ENCODE assay signal across 1 cellular context in genomic region chr7:45973725-45974532, GRCh38.
TF ChIP-seq lines count a peak whose summit lies in the region.

No MANE protein-coding gene starts in this region.

TF ChIP-seq in HepG2, 621 proteins besides CTCF, POLR2A, EP300 and RAD21 (continued from another document and continues in another):
- TF ChIP-seq ZNF740 (CRISPR knock-in tag; IDR thresholded peaks at IDR 0.05), result peak; percentile 86
- TF ChIP-seq MEIS1 (CRISPR knock-in tag; IDR thresholded peaks at IDR 0.05; ENCODE audit: borderline replicate concordance), result 0 out of 2 replicates have a peak, but pooled peaks have one; percentile 29
- TF ChIP-seq ZFX (CRISPR knock-in tag; IDR thresholded peaks at IDR 0.05; ENCODE audit: low read depth), result peak; percentile 37
- TF ChIP-seq SIX1 (CRISPR knock-in tag; IDR thresholded peaks at IDR 0.05; ENCODE audit: borderline replicate concordance), result peak; percentile 25; the same call in 1 of the 2 replicates
- TF ChIP-seq ZSCAN31 (CRISPR knock-in tag; IDR thresholded peaks at IDR 0.05; ENCODE audit: low read depth), result peak; percentile 79
- TF ChIP-seq CBX5 (CRISPR knock-in tag; IDR thresholded peaks at IDR 0.05; ENCODE audit: borderline replicate concordance), result 0 out of 2 replicates have a peak, but pooled peaks have one; percentile 47
- peak; percentile 78 for TF ChIP-seq ZMYM4 (CRISPR knock-in tag; IDR thresholded peaks at IDR 0.05)
- 0 out of 2 replicates have a peak, but pooled peaks have one; percentile 40 for TF ChIP-seq ZNF557 (CRISPR knock-in tag; IDR thresholded peaks at IDR 0.05)
- TF ChIP-seq, protein P1, sequence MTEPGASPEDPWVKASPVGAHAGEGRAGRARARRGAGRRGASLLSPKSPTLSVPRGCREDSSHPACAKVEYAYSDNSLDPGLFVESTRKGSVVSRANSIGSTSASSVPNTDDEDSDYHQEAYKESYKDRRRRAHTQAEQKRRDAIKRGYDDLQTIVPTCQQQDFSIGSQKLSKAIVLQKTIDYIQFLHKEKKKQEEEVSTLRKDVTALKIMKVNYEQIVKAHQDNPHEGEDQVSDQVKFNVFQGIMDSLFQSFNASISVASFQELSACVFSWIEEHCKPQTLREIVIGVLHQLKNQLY (CRISPR knock-in tag; IDR thresholded peaks at IDR 0.05), result peak; percentile 89
- TF ChIP-seq TAF15 (IDR thresholded peaks at IDR 0.05; ENCODE audit: low read depth, low read length, poor library complexity, severe bottlenecking), result no peak
- TF ChIP-seq ZBTB33 (CRISPR knock-in tag; IDR thresholded peaks at IDR 0.05), result peak; percentile 5; the same call in 1 of the 2 replicates
- TF ChIP-seq HIC2 (CRISPR knock-in tag; IDR thresholded peaks at IDR 0.05; ENCODE audit: low read depth), result peak; percentile 92
- TF ChIP-seq ARID3A (IDR thresholded peaks at IDR 0.05; ENCODE audit: low read depth, low read length), result peak; percentile 67; the same call in 1 of the 2 replicates
- TF ChIP-seq, protein P2, sequence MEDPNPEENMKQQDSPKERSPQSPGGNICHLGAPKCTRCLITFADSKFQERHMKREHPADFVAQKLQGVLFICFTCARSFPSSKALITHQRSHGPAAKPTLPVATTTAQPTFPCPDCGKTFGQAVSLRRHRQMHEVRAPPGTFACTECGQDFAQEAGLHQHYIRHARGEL (CRISPR knock-in tag; IDR thresholded peaks at IDR 0.05), result no peak
- TF ChIP-seq, protein P3, sequence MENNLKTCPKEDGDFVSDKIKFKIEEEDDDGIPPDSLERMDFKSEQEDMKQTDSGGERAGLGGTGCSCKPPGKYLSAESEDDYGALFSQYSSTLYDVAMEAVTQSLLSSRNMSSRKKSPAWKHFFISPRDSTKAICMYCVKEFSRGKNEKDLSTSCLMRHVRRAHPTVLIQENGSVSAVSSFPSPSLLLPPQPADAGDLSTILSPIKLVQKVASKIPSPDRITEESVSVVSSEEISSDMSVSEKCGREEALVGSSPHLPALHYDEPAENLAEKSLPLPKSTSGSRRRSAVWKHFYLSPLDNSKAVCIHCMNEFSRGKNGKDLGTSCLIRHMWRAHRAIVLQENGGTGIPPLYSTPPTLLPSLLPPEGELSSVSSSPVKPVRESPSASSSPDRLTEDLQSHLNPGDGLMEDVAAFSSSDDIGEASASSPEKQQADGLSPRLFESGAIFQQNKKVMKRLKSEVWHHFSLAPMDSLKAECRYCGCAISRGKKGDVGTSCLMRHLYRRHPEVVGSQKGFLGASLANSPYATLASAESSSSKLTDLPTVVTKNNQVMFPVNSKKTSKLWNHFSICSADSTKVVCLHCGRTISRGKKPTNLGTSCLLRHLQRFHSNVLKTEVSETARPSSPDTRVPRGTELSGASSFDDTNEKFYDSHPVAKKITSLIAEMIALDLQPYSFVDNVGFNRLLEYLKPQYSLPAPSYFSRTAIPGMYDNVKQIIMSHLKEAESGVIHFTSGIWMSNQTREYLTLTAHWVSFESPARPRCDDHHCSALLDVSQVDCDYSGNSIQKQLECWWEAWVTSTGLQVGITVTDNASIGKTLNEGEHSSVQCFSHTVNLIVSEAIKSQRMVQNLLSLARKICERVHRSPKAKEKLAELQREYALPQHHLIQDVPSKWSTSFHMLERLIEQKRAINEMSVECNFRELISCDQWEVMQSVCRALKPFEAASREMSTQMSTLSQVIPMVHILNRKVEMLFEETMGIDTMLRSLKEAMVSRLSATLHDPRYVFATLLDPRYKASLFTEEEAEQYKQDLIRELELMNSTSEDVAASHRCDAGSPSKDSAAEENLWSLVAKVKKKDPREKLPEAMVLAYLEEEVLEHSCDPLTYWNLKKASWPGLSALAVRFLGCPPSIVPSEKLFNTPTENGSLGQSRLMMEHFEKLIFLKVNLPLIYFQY (CRISPR knock-in tag; IDR thresholded peaks at IDR 0.05; ENCODE audit: borderline replicate concordance), result no peak
- peak; percentile 68; the same call in 1 of the 2 replicates for TF ChIP-seq ZNF788 (CRISPR knock-in tag; IDR thresholded peaks at IDR 0.05; ENCODE audit: borderline replicate concordance)
- peak; percentile 75; the same call in 1 of the 2 replicates for TF ChIP-seq THRA (CRISPR knock-in tag; IDR thresholded peaks at IDR 0.05; ENCODE audit: borderline replicate concordance)
- TF ChIP-seq ARHGAP35 (CRISPR knock-in tag; IDR thresholded peaks at IDR 0.05; ENCODE audit: borderline replicate concordance), result no peak
- peak; percentile 74 for TF ChIP-seq FOSL2 (CRISPR knock-in tag; IDR thresholded peaks at IDR 0.05)
- 0 out of 2 replicates have a peak, but pooled peaks have one; percentile 74 for TF ChIP-seq ZFP90 (CRISPR knock-in tag; IDR thresholded peaks at IDR 0.05; ENCODE audit: borderline replicate concordance)
- peak; percentile 96 for TF ChIP-seq FOXP4 (CRISPR knock-in tag; IDR thresholded peaks at IDR 0.05)
- peak; percentile 94 for TF ChIP-seq MED1 (CRISPR knock-in tag; IDR thresholded peaks at IDR 0.05)
- TF ChIP-seq EHMT2 (IDR thresholded peaks at IDR 0.05; ENCODE audit: borderline replicate concordance, low read depth, low read length), result peak; percentile 37; the same call in 1 of the 2 replicates
- TF ChIP-seq RXRB (CRISPR knock-in tag; IDR thresholded peaks at IDR 0.05; ENCODE audit: borderline replicate concordance), result peak; percentile 90
- TF ChIP-seq MTA1 (CRISPR knock-in tag; IDR thresholded peaks at IDR 0.05; ENCODE audit: borderline replicate concordance), result peak; percentile 23; the same call in 1 of the 2 replicates
- TF ChIP-seq PLRG1 (conservative IDR thresholded peaks at IDR 0.05), result no peak
- TF ChIP-seq ZNF614 (CRISPR knock-in tag; IDR thresholded peaks at IDR 0.05; ENCODE audit: borderline replicate concordance), result peak; percentile 65; the same call in 1 of the 2 replicates
- peak; percentile 91 for TF ChIP-seq TCF7 (IDR thresholded peaks at IDR 0.05; ENCODE audit: low read depth)
- TF ChIP-seq BRD4 (CRISPR knock-in tag; IDR thresholded peaks at IDR 0.05), result 0 out of 2 replicates have a peak, but pooled peaks have one; percentile 38
- peak; percentile 76 for TF ChIP-seq DPF2 (CRISPR knock-in tag; IDR thresholded peaks at IDR 0.05; ENCODE audit: borderline replicate concordance, low read depth)
- 0 out of 2 replicates have a peak, but pooled peaks have one; percentile 35 for TF ChIP-seq ZBTB26 (CRISPR knock-in tag; IDR thresholded peaks at IDR 0.05; ENCODE audit: borderline replicate concordance)
- TF ChIP-seq ZNF260 (CRISPR knock-in tag; IDR thresholded peaks at IDR 0.05; ENCODE audit: borderline replicate concordance, low read depth), result no peak
- 0 out of 2 replicates have a peak, but pooled peaks have one; percentile 57 for TF ChIP-seq ZNF747 (CRISPR knock-in tag; IDR thresholded peaks at IDR 0.05; ENCODE audit: borderline replicate concordance)
- peak; percentile 49; the same call in 1 of the 2 replicates for TF ChIP-seq MEIS2 (CRISPR knock-in tag; IDR thresholded peaks at IDR 0.05)
- peak; percentile 90; the same call in 1 of the 2 replicates for TF ChIP-seq NCOR1 (IDR thresholded peaks at IDR 0.05; ENCODE audit: borderline replicate concordance, low read length)
- TF ChIP-seq FOXO1 (CRISPR knock-in tag; IDR thresholded peaks at IDR 0.05), result peak; percentile 90
- TF ChIP-seq ZNF143 (CRISPR knock-in tag; IDR thresholded peaks at IDR 0.05), result 0 out of 2 replicates have a peak, but pooled peaks have one; percentile 30
- TF ChIP-seq CCAR2 (optimal IDR thresholded peaks at IDR 0.05; ENCODE audit: low read depth, low read length), result peak; percentile 39
- TF ChIP-seq, protein P4, sequence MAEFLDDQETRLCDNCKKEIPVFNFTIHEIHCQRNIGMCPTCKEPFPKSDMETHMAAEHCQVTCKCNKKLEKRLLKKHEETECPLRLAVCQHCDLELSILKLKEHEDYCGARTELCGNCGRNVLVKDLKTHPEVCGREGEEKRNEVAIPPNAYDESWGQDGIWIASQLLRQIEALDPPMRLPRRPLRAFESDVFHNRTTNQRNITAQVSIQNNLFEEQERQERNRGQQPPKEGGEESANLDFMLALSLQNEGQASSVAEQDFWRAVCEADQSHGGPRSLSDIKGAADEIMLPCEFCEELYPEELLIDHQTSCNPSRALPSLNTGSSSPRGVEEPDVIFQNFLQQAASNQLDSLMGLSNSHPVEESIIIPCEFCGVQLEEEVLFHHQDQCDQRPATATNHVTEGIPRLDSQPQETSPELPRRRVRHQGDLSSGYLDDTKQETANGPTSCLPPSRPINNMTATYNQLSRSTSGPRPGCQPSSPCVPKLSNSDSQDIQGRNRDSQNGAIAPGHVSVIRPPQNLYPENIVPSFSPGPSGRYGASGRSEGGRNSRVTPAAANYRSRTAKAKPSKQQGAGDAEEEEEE (CRISPR knock-in tag; IDR thresholded peaks at IDR 0.05; ENCODE audit: borderline replicate concordance), result no peak
- no peak for TF ChIP-seq NONO (IDR thresholded peaks at IDR 0.05)
- TF ChIP-seq NONO (CRISPR knock-in tag; conservative IDR thresholded peaks at IDR 0.05), result 0 out of 2 replicates have a peak, but pooled peaks have one; percentile 28
- TF ChIP-seq NFIC (IDR thresholded peaks at IDR 0.05; ENCODE audit: low read length), result peak; percentile 91
- 0 out of 2 replicates have a peak, but pooled peaks have one; percentile 71 for TF ChIP-seq RFXAP (CRISPR knock-in tag; IDR thresholded peaks at IDR 0.05; ENCODE audit: borderline replicate concordance)
- peak; percentile 50; the same call in 1 of the 2 replicates for TF ChIP-seq BHLHE40 (IDR thresholded peaks at IDR 0.05; ENCODE audit: low read length)
- TF ChIP-seq ZNF224 (CRISPR knock-in tag; IDR thresholded peaks at IDR 0.05), result no peak
